ENCODE assay signal across 34 cellular contexts in the genomic region with DNA sequence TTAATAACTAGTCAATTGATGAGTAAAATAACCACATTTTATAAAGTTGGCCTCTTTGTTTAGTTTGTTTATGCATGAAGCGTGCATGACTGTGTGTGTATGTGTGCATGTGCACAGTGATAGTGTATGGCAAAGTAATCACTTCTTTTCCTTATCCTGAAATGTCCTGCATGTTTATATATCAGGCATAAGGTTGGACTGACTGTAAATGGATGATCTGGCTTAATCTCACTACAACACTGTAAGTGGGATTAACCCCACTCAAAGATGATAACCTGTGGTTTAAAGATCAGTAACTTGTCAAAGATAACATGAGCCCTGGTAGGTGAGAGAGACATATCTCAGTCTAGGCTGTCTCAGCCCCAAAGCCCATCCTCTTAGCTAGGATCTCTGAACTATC.
"Had no signal": no experiment of that assay in that cellular context is flagged by ENCODE, and none has a peak within 500 bp of the region (broad histone marks: within the 10 kb centered on the region; RNA-seq: fewer than 3 reads in every experiment).

No MANE protein-coding gene starts in this region.

- H3K4me3 Mint-ChIP-seq: activated CD4-positive, alpha-beta memory T cell treated with anti-CD3 and anti-CD28 coated beads for 36 hours; activated CD4-positive, alpha-beta T cell treated with anti-CD3 and anti-CD28 coated beads for 36 hours; activated CD4-positive, alpha-beta T cell treated with anti-CD3 and anti-CD28 coated beads, Interleukin-2, amount 10 ng/mL, durations not matched to agents 24 days and 14 days; activated CD8-positive, alpha-beta memory T cell treated with anti-CD3 and anti-CD28 coated beads, Interleukin-2, amount 10 ng/mL, durations not matched to agents 7 days and 5 days; activated CD8-positive, alpha-beta T cell treated with anti-CD3 and anti-CD28 coated beads, Interleukin-2, amount 10 ng/mL, durations not matched to agents 7 days and 5 days; activated naive CD4-positive, alpha-beta T cell treated with anti-CD3 and anti-CD28 coated beads for 36 hours; activated naive CD8-positive, alpha-beta T cell treated with anti-CD3 and anti-CD28 coated beads, Interleukin-2, amount 10 ng/mL, durations not matched to agents 7 days and 5 days; activated T-helper 1 cell treated with anti-CD3 and anti-CD28 coated beads, Interleukin-12 subunit alpha, Interleukin-12 subunit beta, Interleukin-2, Interleukin-4 antibody, amounts not matched to agents 30 ng/mL and 10 ng/mL and 1 ng/mL, durations not matched to agents 14 hours and 24 hours and 36 hours; central memory CD8-positive, alpha-beta T cell; dendritic cell treated with granulocyte-macrophage colony-stimulating factor and Interleukin-4, amounts not matched to agents 40 ng/mL and 50 ng/mL, for 4 days; effector memory CD8-positive, alpha-beta T cell; T-helper 17 cell; T-helper 2 cell treated with Interferon-gamma antibody and Interleukin-4, amounts not matched to agents 5 μg/mL and 100 μg/mL, for 36 hours had no signal

- H3K27me3 ChIP-seq: brain microvascular endothelial cell, esophagus muscularis mucosa, gastroesophageal sphincter had no signal

- H3K27ac Mint-ChIP-seq: activated CD4-positive, alpha-beta memory T cell treated with anti-CD3 and anti-CD28 coated beads for 36 hours; activated CD4-positive, alpha-beta T cell treated with anti-CD3 and anti-CD28 coated beads for 36 hours; activated CD4-positive, alpha-beta T cell treated with anti-CD3 and anti-CD28 coated beads, Interleukin-2, amount 10 ng/mL, durations not matched to agents 24 days and 14 days; activated CD8-positive, alpha-beta memory T cell treated with anti-CD3 and anti-CD28 coated beads, Interleukin-2, amount 10 ng/mL, durations not matched to agents 7 days and 5 days; activated CD8-positive, alpha-beta T cell treated with anti-CD3 and anti-CD28 coated beads, Interleukin-2, amount 10 ng/mL, durations not matched to agents 7 days and 5 days; activated naive CD4-positive, alpha-beta T cell treated with anti-CD3 and anti-CD28 coated beads for 36 hours; activated naive CD4-positive, alpha-beta T cell treated with anti-CD3 and anti-CD28 coated beads, Interleukin-2, amount 50 U/mL, for 72 hours; activated naive CD8-positive, alpha-beta T cell treated with anti-CD3 and anti-CD28 coated beads, Interleukin-2, amount 10 ng/mL, durations not matched to agents 7 days and 5 days; activated T-helper 1 cell treated with anti-CD3 and anti-CD28 coated beads, Interleukin-12 subunit alpha, Interleukin-12 subunit beta, Interleukin-2, Interleukin-4 antibody, amounts not matched to agents 30 ng/mL and 10 ng/mL and 1 ng/mL, durations not matched to agents 14 hours and 24 hours and 36 hours; activated T-helper 2 cell treated with anti-CD3 and anti-CD28 coated beads, Interferon-gamma antibody, Interleukin-2, Interleukin-4, amounts not matched to agents 10 μg/mL and 5 μg/mL and 100 μg/mL, durations not matched to agents 14 hours and 24 hours and 36 hours; dendritic cell treated with granulocyte-macrophage colony-stimulating factor and Interleukin-4, amounts not matched to agents 40 ng/mL and 50 ng/mL, for 4 days; effector memory CD8-positive, alpha-beta T cell; T-helper 17 cell; T-helper 2 cell treated with Interferon-gamma antibody and Interleukin-4, amounts not matched to agents 5 μg/mL and 100 μg/mL, for 36 hours had no signal

- FAIRE-seq: astrocyte had no signal

- H3K27ac ChIP-seq: brain microvascular endothelial cell, coronary artery, dorsolateral prefrontal cortex, esophagus muscularis mucosa, gastroesophageal sphincter, heart right ventricle had no signal

- H3K27me3 Mint-ChIP-seq: activated CD4-positive, alpha-beta memory T cell treated with anti-CD3 and anti-CD28 coated beads for 36 hours; activated CD4-positive, alpha-beta T cell treated with anti-CD3 and anti-CD28 coated beads for 36 hours; activated CD4-positive, alpha-beta T cell treated with anti-CD3 and anti-CD28 coated beads, Interleukin-2, amount 10 ng/mL, durations not matched to agents 24 days and 14 days; activated CD8-positive, alpha-beta memory T cell treated with anti-CD3 and anti-CD28 coated beads, Interleukin-2, amount 10 ng/mL, durations not matched to agents 7 days and 5 days; activated naive CD8-positive, alpha-beta T cell treated with anti-CD3 and anti-CD28 coated beads, Interleukin-2, amount 10 ng/mL, durations not matched to agents 7 days and 5 days had no signal

- H3K4me1 Mint-ChIP-seq: activated CD4-positive, alpha-beta T cell treated with anti-CD3 and anti-CD28 coated beads for 36 hours; activated CD4-positive, alpha-beta T cell treated with anti-CD3 and anti-CD28 coated beads, Interleukin-2, amount 10 ng/mL, durations not matched to agents 24 days and 14 days; activated CD8-positive, alpha-beta memory T cell treated with anti-CD3 and anti-CD28 coated beads, Interleukin-2, amount 10 ng/mL, durations not matched to agents 7 days and 5 days; activated naive CD8-positive, alpha-beta T cell treated with anti-CD3 and anti-CD28 coated beads, Interleukin-2, amount 10 ng/mL, durations not matched to agents 7 days and 5 days; central memory CD8-positive, alpha-beta T cell; T-helper 17 cell had no signal

- H3K9me3 Mint-ChIP-seq: activated T-helper 1 cell treated with anti-CD3 and anti-CD28 coated beads, Interleukin-12 subunit alpha, Interleukin-12 subunit beta, Interleukin-2, Interleukin-4 antibody, amounts not matched to agents 30 ng/mL and 10 ng/mL and 1 ng/mL, durations not matched to agents 14 hours and 24 hours and 36 hours; activated T-helper 2 cell treated with anti-CD3 and anti-CD28 coated beads, Interferon-gamma antibody, Interleukin-2, Interleukin-4, amounts not matched to agents 10 μg/mL and 5 μg/mL and 100 μg/mL, durations not matched to agents 14 hours and 24 hours and 36 hours; central memory CD8-positive, alpha-beta T cell; effector memory CD8-positive, alpha-beta T cell; T-helper 2 cell treated with Interferon-gamma antibody and Interleukin-4, amounts not matched to agents 5 μg/mL and 100 μg/mL, for 36 hours had no signal

- H3K36me3 Mint-ChIP-seq: activated CD4-positive, alpha-beta memory T cell treated with anti-CD3 and anti-CD28 coated beads for 36 hours; activated CD8-positive, alpha-beta memory T cell treated with anti-CD3 and anti-CD28 coated beads, Interleukin-2, amount 10 ng/mL, durations not matched to agents 7 days and 5 days; activated naive CD4-positive, alpha-beta T cell treated with anti-CD3 and anti-CD28 coated beads, Interleukin-2, amount 50 U/mL, for 72 hours; activated naive CD8-positive, alpha-beta T cell treated with anti-CD3 and anti-CD28 coated beads, Interleukin-2, amount 10 ng/mL, durations not matched to agents 7 days and 5 days had no signal

- H3K4me1 ChIP-seq: esophagus muscularis mucosa, gastroesophageal sphincter, heart right ventricle had no signal

- DNase-seq: activated CD4-positive, alpha-beta memory T cell treated with anti-CD3 and anti-CD28 coated beads for 36 hours; activated CD4-positive, alpha-beta T cell treated with anti-CD3 and anti-CD28 coated beads for 36 hours; activated CD4-positive, alpha-beta T cell treated with anti-CD3 and anti-CD28 coated beads, Interleukin-2, amount 10 ng/mL, durations not matched to agents 24 days and 14 days; activated CD4-positive, CD25-positive, alpha-beta regulatory T cell; activated CD4-positive, CD25-positive, alpha-beta regulatory T cell treated with anti-CD3 and anti-CD28 coated beads, Interleukin-2, amount 50 U/mL, for 72 hours; activated CD8-positive, alpha-beta memory T cell treated with anti-CD3 and anti-CD28 coated beads, Interleukin-2, amount 10 ng/mL, durations not matched to agents 7 days and 5 days; activated CD8-positive, alpha-beta memory T cell treated with anti-CD3 and anti-CD28 coated beads, Interleukin-2, amount 50 U/mL, for 4 hours; activated CD8-positive, alpha-beta T cell treated with anti-CD3 and anti-CD28 coated beads, Interleukin-2, amount 10 ng/mL, durations not matched to agents 7 days and 5 days; activated effector memory CD4-positive, alpha-beta T cell treated with anti-CD3 and anti-CD28 coated beads, Interleukin-2, amount 50 U/mL, for 16 hours; activated naive CD4-positive, alpha-beta T cell treated with anti-CD3 and anti-CD28 coated beads for 36 hours; activated naive CD8-positive, alpha-beta T cell treated with anti-CD3 and anti-CD28 coated beads, Interleukin-2, amount 10 ng/mL, durations not matched to agents 7 days and 5 days; activated T-cell treated with anti-CD3 and anti-CD28 coated beads, Interleukin-2, amount 50 U/mL, for 1 hour; activated T-cell treated with anti-CD3 and anti-CD28 coated beads, Interleukin-2, amount 50 U/mL, for 48 hours; amniotic stem cell; anterior cingulate cortex; brain microvascular endothelial cell; dorsolateral prefrontal cortex; effector memory CD8-positive, alpha-beta T cell; erythroblast; foreskin melanocyte; heart right ventricle; T-helper 1 cell; T-helper 17 cell; T1000 had no signal

- H3K4me3 ChIP-seq: coronary artery, dorsolateral prefrontal cortex, esophagus muscularis mucosa, gastroesophageal sphincter, heart right ventricle had no signal

- H3K36me3 ChIP-seq: brain microvascular endothelial cell, esophagus muscularis mucosa, gastroesophageal sphincter, heart right ventricle had no signal
